ENCODE assay signal across 28 cellular contexts in genomic region chrX:139898334-139898733, GRCh38.
"Had no signal": no experiment of that assay in that cellular context is flagged by ENCODE, and none has a peak within 500 bp of the region (broad histone marks: within the 10 kb centered on the region; RNA-seq: fewer than 3 reads in every experiment).

No MANE protein-coding gene starts in this region.

- H3K79me2 ChIP-seq: parathyroid adenoma had no signal

- ATAC-seq: natural killer cell; psoas muscle; right cardiac atrium; right lobe of liver; stimulated activated naive B cell treated with anti-CD40 and anti-IgM and Interleukin-4, amounts not matched to agents 10 μg/mL and 1 μg/mL and 100 μg/mL, for 72 hours had no signal

- H2AFZ ChIP-seq: neural progenitor cell, parathyroid adenoma had no signal

- H3K4me1 ChIP-seq: neural progenitor cell, parathyroid adenoma, right lobe of liver, sigmoid colon, spleen, stomach, thyroid gland, tibial nerve, upper lobe of left lung, vagina had no signal

- H3K4me3 ChIP-seq: neural progenitor cell, ovary, psoas muscle, right lobe of liver, sigmoid colon, skin epidermis, smooth muscle cell, spleen, stomach, thoracic aorta, thyroid gland, tibial nerve, upper lobe of left lung, vagina had no signal

- H3K4me2 ChIP-seq: neural progenitor cell, smooth muscle cell had no signal

- H3K9me3 ChIP-seq: ovary, psoas muscle, right lobe of liver, sigmoid colon, spleen, stomach, thoracic aorta, thyroid gland, tibial nerve, upper lobe of left lung, vagina had no signal

- H3K27ac ChIP-seq: neural progenitor cell, ovary, parathyroid adenoma, psoas muscle, right lobe of liver, sigmoid colon, skin epidermis, spleen, stomach, thoracic aorta, thyroid gland, tibial nerve, upper lobe of left lung, vagina had no signal

- FAIRE-seq: urothelium cell line had no signal

- H3K9ac ChIP-seq: neural progenitor cell, parathyroid adenoma had no signal

- H3K36me3 ChIP-seq: neural progenitor cell, ovary, right lobe of liver, sigmoid colon, spleen, stomach, thoracic aorta, thyroid gland, tibial nerve, upper lobe of left lung, vagina had no signal

- DNase-seq: natural killer cell; occipital lobe; ovary; posterior cingulate gyrus; psoas muscle; right cardiac atrium; right lobe of liver; sigmoid colon; spleen; stimulated activated CD4-positive, alpha-beta T cell treated with anti-CD3 and anti-CD28 coated beads, Interleukin-12 subunit alpha, Interleukin-12 subunit beta, amount 100 ng/mL, for 4 hours; stimulated activated CD4-positive, alpha-beta T cell treated with anti-CD3 and anti-CD28 coated beads, Interleukin-1b, Interleukin-23, amount 100 ng/mL, for 48 hours; stimulated activated CD4-positive, alpha-beta T cell treated with anti-CD3 and anti-CD28 coated beads, Interleukin-4, amount 100 ng/mL, for 1 hour; stimulated activated CD4-positive, alpha-beta T cell treated with anti-CD3 and anti-CD28 coated beads, Interleukin-4, amount 100 ng/mL, for 4 hours; stimulated activated CD8-positive, alpha-beta memory T cell treated with anti-CD3 and anti-CD28 coated beads, Interleukin-4, amount 100 ng/mL, for 48 hours; stimulated activated naive B cell treated with anti-CD40 and anti-IgM and Interleukin-4, amounts not matched to agents 10 μg/mL and 1 μg/mL and 100 μg/mL, for 72 hours; stimulated activated naive CD4-positive, alpha-beta T cell treated with Interleukin-2 at 50 U/mL for 16 hours; stomach; thyroid gland; trophoblast cell; upper lobe of left lung had no signal

- H3K27me3 ChIP-seq: neural progenitor cell, ovary, right lobe of liver, sigmoid colon, spleen, stomach, thyroid gland, tibial nerve, upper lobe of left lung, vagina had no signal
